ENCODE assay signal across 9 cellular contexts in genomic region chr21:41045534-41046268, GRCh38.
A peak's percentile ranks its signal among the peaks of the same experiment; 100 is the strongest.
DNase-seq lines count a peak whose midpoint lies in the region; ATAC-seq, FAIRE-seq and TF ChIP-seq lines count a peak whose summit lies in the region.
"Had no signal": no experiment of that assay in that cellular context is flagged by ENCODE, and none has a peak within 500 bp of the region (broad histone marks: within the 10 kb centered on the region; RNA-seq: fewer than 3 reads in every experiment).

No MANE protein-coding gene starts in this region.

- no TSS peak for BruUV-seq in Panc1 (replicated peaks; lab: Mats Ljungman, UMichigan)

- in situ Hi-C loops in Panc1 (cut with HindIII; ENCODE audit: low pct_unique_long_range_greater_than_20kb, low sequenced_read_pairs), result no loop called here

- FAIRE-seq in D721Med (lab: Jason Lieb, UNC), result no peak

- H3K4me3 ChIP-seq in Panc1 (ENCODE audit: low read depth in 2 of 2, low read length in 2 of 2), result no peak overlapping the region
- no peak overlapping the region for H3K4me3 ChIP-seq in suprapubic skin

- H3K9me3 ChIP-seq in Panc1 (ENCODE audit: control insufficient read depth, insufficient read depth, low read depth, low read length), result no peaks in the 10 kb centered on the region
- no peaks in the 10 kb centered on the region for H3K9me3 ChIP-seq in suprapubic skin

- POLR2A ChIA-PET in Panc1 (lab: Charles Lee), result no interaction called here

- TF ChIP-seq EP300 in suprapubic skin (IDR thresholded peaks at IDR 0.05), result no peak

- DNase-seq in DMS153 treated with DMSO at 0.1 percent for 48 hours (lab: John Stamatoyannopoulos, UW; ENCODE audit: unreplicated experiment) (peak; percentile 90), NCI-H1092 treated with DMSO at 0.1 percent for 48 hours (lab: John Stamatoyannopoulos, UW) (peak; percentile 97), Panc1 (ENCODE audit: low read depth, low spot score) (no peak), left colon (peak in 1 of 2 donors; percentile 16), D721Med (ENCODE audit: insufficient read length, low spot score) (no peak), suprapubic skin (ENCODE audit: low spot score in 2 of 2) (no peak)
- no peak for DNase-seq in activated CD8-positive, alpha-beta memory T cell treated with anti-CD3 and anti-CD28 coated beads, Interleukin-2, amount 50 U/mL, for 4 hours

- CTCF ChIA-PET in Panc1 (lab: Charles Lee), result no interaction called here

- no peaks in the 10 kb centered on the region for H3K36me3 ChIP-seq in Panc1 (ENCODE audit: control insufficient read depth, insufficient read depth, low read length)
- H3K36me3 ChIP-seq in suprapubic skin, result no peaks in the 10 kb centered on the region

- H3K27me3 ChIP-seq in Panc1 (ENCODE audit: control insufficient read depth, insufficient read depth, low read length), result peaks cover 3% of the 10 kb centered on the region; the same call in 1 of the 2 replicates
- peaks cover 12% of the 10 kb centered on the region for H3K27me3 ChIP-seq in suprapubic skin

- TF ChIP-seq POLR2A in suprapubic skin (IDR thresholded peaks at IDR 0.05), result no peak

- 0 out of 2 replicates have a peak, but pooled peaks have one; percentile 60 for ATAC-seq in Panc1
- peak; percentile 42 for ATAC-seq in left colon
- ATAC-seq in GM18873 (IDR thresholded peaks at IDR 0.05; ENCODE audit: low FRiP score, unreplicated experiment), result no peak

- H3K27ac ChIP-seq in Panc1 (ENCODE audit: low read length) (no peak overlapping the region), suprapubic skin (no peak overlapping the region)
- H3K27ac ChIP-seq: epithelial cell of prostate had no signal

- intact Hi-C loops in Panc1 (cut with micrococcal nuclease; ENCODE audit: unreplicated experiment) (no loop called here), left colon (cut with DNase I, micrococcal nuclease) (no loop called here)

- H3K4me1 ChIP-seq in Panc1 (ENCODE audit: control insufficient read depth, insufficient read depth, low read length), result no peaks in the 10 kb centered on the region
- no peaks in the 10 kb centered on the region for H3K4me1 ChIP-seq in suprapubic skin

- TF ChIP-seq CTCF in Panc1 (IDR thresholded peaks at IDR 0.05) (peak; percentile 33; the same call in 1 of the 2 replicates), D721Med (IDR thresholded peaks at IDR 0.05; ENCODE audit: insufficient read depth, missing control alignments) (no peak), suprapubic skin (IDR thresholded peaks at IDR 0.05) (no peak)

- 53% methylated on average over 17 of the region's 17 CpGs for WGBS in suprapubic skin

Comparison
In these comparisons a context has a peak if more than half of its experiments do, and no peak if none do; other contexts are left out.
1. DNase-seq: peak in DMS153 treated with DMSO at 0.1 percent for 48 hours (single experiment) and NCI-H1092 treated with DMSO at 0.1 percent for 48 hours (single experiment); none in Panc1 (single experiment), D721Med (single experiment), suprapubic skin (0 of 2) and activated CD8-positive, alpha-beta memory T cell treated with anti-CD3 and anti-CD28 coated beads, Interleukin-2, amount 50 U/mL, for 4 hours (single experiment).